20 cellular contexts compared by ENCODE assay signal in the genomic region with DNA sequence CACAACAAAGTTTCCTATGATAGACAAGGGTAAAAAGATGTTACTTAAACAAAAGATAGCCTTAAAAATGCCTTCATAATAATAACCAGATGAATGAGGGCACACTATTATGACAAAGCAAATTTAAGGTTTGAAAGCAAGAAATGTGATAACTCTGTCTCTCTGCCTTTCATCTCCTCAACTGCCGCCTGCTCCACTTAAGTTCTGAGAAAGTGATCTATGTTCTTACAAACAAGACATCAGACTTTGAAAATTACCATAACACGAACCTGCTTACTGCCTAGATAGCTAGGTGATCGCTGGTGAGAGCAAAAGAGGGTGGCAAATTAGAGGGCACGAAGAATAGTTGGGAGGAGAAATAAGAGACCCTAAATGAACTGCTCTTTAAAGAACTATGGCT. TPM values are rescaled to one million over a fixed set of nuclear protein-coding genes. Genes with fewer than 3 reads are reported as not detected.
DNase-seq lines count a peak whose midpoint lies in the region; ATAC-seq and TF ChIP-seq lines count a peak whose summit lies in the region.
"Had no signal": no experiment of that assay in that cellular context is flagged by ENCODE, and none has a peak within 500 bp of the region (broad histone marks: within the 10 kb centered on the region; RNA-seq: fewer than 3 reads in every experiment).

No MANE protein-coding gene starts in this region.

- H3K4me1 ChIP-seq in CD8-positive, alpha-beta T cell (ENCODE audit: insufficient read depth, low read length), result peaks cover 19% of the 10 kb centered on the region
- H3K4me1 ChIP-seq in neuronal stem cell (ENCODE audit: control insufficient read depth in 2 of 2, insufficient read depth in 1 of 2, low read depth in 1 of 2, low read length in 2 of 2), result no peaks in the 10 kb centered on the region

- H3K27ac ChIP-seq in CD8-positive, alpha-beta T cell (ENCODE audit: low read depth, low read length), result no peak overlapping the region
- no peak overlapping the region for H3K27ac ChIP-seq in neuronal stem cell (replicated peaks; ENCODE audit: low read length)

- H2BK12ac ChIP-seq in neuronal stem cell (ENCODE audit: low read length), result no peak overlapping the region

- no peaks in the 10 kb centered on the region for H3K27me3 Mint-ChIP-seq in activated CD8-positive, alpha-beta T cell treated with anti-CD3 and anti-CD28 coated beads for 36 hours
- H3K27me3 Mint-ChIP-seq in activated CD8-positive, alpha-beta T cell treated with anti-CD3 and anti-CD28 coated beads, Interleukin-2, amount 10 ng/mL, durations not matched to agents 7 days and 5 days (ENCODE audit: low read depth), result no peaks in the 10 kb centered on the region
- H3K27me3 Mint-ChIP-seq in CD8-positive, alpha-beta T cell (ENCODE audit: low read depth), result no peaks in the 10 kb centered on the region
- H3K27me3 Mint-ChIP-seq in T-helper 17 cell, result no peaks in the 10 kb centered on the region
- no peaks in the 10 kb centered on the region for H3K27me3 Mint-ChIP-seq in naive thymus-derived CD8-positive, alpha-beta T cell

- no peaks in the 10 kb centered on the region for H3K27me3 ChIP-seq in CD8-positive, alpha-beta T cell (ENCODE audit: insufficient read depth, low read length)
- H3K27me3 ChIP-seq in neuronal stem cell (ENCODE audit: control insufficient read depth in 3 of 3, insufficient read depth in 3 of 3, low read depth in 1 of 3, low read length in 3 of 3), result no peaks in the 10 kb centered on the region

- peaks cover 24% of the 10 kb centered on the region for H3K36me3 ChIP-seq in CD8-positive, alpha-beta T cell (ENCODE audit: insufficient read depth, low read length)
- peaks cover 19 to 82% of the 10 kb centered on the region in 2 donors for H3K36me3 ChIP-seq in neuronal stem cell (replicated peaks in 1 of 2; ENCODE audit: control insufficient read depth in 2 of 2, insufficient read depth in 2 of 2, low read length in 2 of 2)

- WGBS in neuronal stem cell (ENCODE audit: extremely low coverage in 2 of 2, insufficient read length in 2 of 2, insufficient replicate concordance in 1 of 2), 2 donors, result no CpG with 5 or more reads among the region's 4 CpGs

- no peak for TF ChIP-seq CTCF in activated CD8-positive, alpha-beta T cell treated with anti-CD3 and anti-CD28 coated beads for 36 hours (IDR thresholded peaks at IDR 0.05)
- no peak for TF ChIP-seq CTCF in CD8-positive, alpha-beta T cell (IDR thresholded peaks at IDR 0.05)

- no peak overlapping the region for H3K4ac ChIP-seq in neuronal stem cell (ENCODE audit: low read length)

- H3K4me2 ChIP-seq in neuronal stem cell (ENCODE audit: insufficient read depth, low read length, poor library complexity, severe bottlenecking), result no peak overlapping the region

- H3K4me3 Mint-ChIP-seq in activated CD8-positive, alpha-beta T cell treated with anti-CD3 and anti-CD28 coated beads for 36 hours, result no peak overlapping the region
- H3K4me3 Mint-ChIP-seq in activated CD8-positive, alpha-beta T cell treated with anti-CD3 and anti-CD28 coated beads, Interleukin-2, amount 10 ng/mL, durations not matched to agents 7 days and 5 days, result no peak overlapping the region
- no peak overlapping the region for H3K4me3 Mint-ChIP-seq in CD8-positive, alpha-beta T cell
- H3K4me3 Mint-ChIP-seq in T-helper 17 cell, result peak overlapping the region; percentile 13
- H3K4me3 Mint-ChIP-seq in naive thymus-derived CD8-positive, alpha-beta T cell, result peak overlapping the region in 4 of 10 donors; percentile 2 to 25 (median 9)
- H3K4me3 Mint-ChIP-seq: CD14-positive monocyte, HFFc6 had no signal

- H3K23ac ChIP-seq in neuronal stem cell (ENCODE audit: low read depth, low read length, poor library complexity), result no peak overlapping the region

- POLR2A ChIA-PET in activated CD8-positive, alpha-beta T cell treated with anti-CD3 and anti-CD28 coated beads for 36 hours (lab: Charles Lee), result interaction anchor here (0.8 to 1.8 kb wide), 2 partner anchors 13 to 116 kb away, joined by 3 to 7 read pairs; a partner anchor contains a TSS
- POLR2A ChIA-PET in activated CD8-positive, alpha-beta T cell treated with anti-CD3 and anti-CD28 coated beads, Interleukin-2, amount 10 ng/mL, durations not matched to agents 7 days and 5 days (lab: Charles Lee), result interaction anchor here (2.8 kb wide), 1 partner anchor 13 kb away, joined by 9 read pairs; a partner anchor contains a TSS
- POLR2A ChIA-PET in CD8-positive, alpha-beta T cell (lab: Charles Lee), result interaction anchor here (0.9 to 1.6 kb wide), 2 partner anchors 16 to 29 kb away, joined by 3 to 4 read pairs; no protein-coding TSS in a partner anchor
- POLR2A ChIA-PET in naive thymus-derived CD8-positive, alpha-beta T cell (lab: Charles Lee), result no interaction called here

- H2BK120ac ChIP-seq in neuronal stem cell (ENCODE audit: low read depth, low read length), result no peak overlapping the region

- H3K4me1 Mint-ChIP-seq in activated CD8-positive, alpha-beta T cell treated with anti-CD3 and anti-CD28 coated beads for 36 hours (ENCODE audit: low read depth), result peaks cover 51% of the 10 kb centered on the region
- peaks cover 35% of the 10 kb centered on the region for H3K4me1 Mint-ChIP-seq in activated CD8-positive, alpha-beta T cell treated with anti-CD3 and anti-CD28 coated beads, Interleukin-2, amount 10 ng/mL, durations not matched to agents 7 days and 5 days (ENCODE audit: low read depth)
- peaks cover 62% of the 10 kb centered on the region for H3K4me1 Mint-ChIP-seq in CD8-positive, alpha-beta T cell (ENCODE audit: low read depth)
- H3K4me1 Mint-ChIP-seq in T-helper 17 cell, result peaks cover 31% of the 10 kb centered on the region
- H3K4me1 Mint-ChIP-seq in naive thymus-derived CD8-positive, alpha-beta T cell, result peaks cover 23 to 57% (median 53%) of the 10 kb centered on the region in 4 donors

- no peak overlapping the region for H2AFZ ChIP-seq in neuronal stem cell (ENCODE audit: low read length)

- H2AK5ac ChIP-seq in neuronal stem cell (ENCODE audit: low read depth, low read length), result no peak overlapping the region

- no peak overlapping the region for H2BK15ac ChIP-seq in neuronal stem cell (ENCODE audit: low read length)

- H3K14ac ChIP-seq in neuronal stem cell (ENCODE audit: low read length), result no peak overlapping the region

- no peak overlapping the region for H2BK5ac ChIP-seq in neuronal stem cell (ENCODE audit: low read length)

- no peak overlapping the region for H4K8ac ChIP-seq in neuronal stem cell (ENCODE audit: low read depth, low read length)

- no peak overlapping the region for H3K4me3 ChIP-seq in CD8-positive, alpha-beta T cell (ENCODE audit: low read depth, low read length)
- no peak overlapping the region for H3K4me3 ChIP-seq in neuronal stem cell (ENCODE audit: low read length in 2 of 2)
- H3K4me3 ChIP-seq: K562 had no signal

- no peak overlapping the region for H3K9ac ChIP-seq in neuronal stem cell (ENCODE audit: low read depth, low read length, poor library complexity)

- intact Hi-C loops in activated CD8-positive, alpha-beta T cell treated with anti-CD3 and anti-CD28 coated beads for 36 hours (cut with micrococcal nuclease), result no loop called here
- intact Hi-C loops in CD8-positive, alpha-beta T cell (cut with DNase I, micrococcal nuclease), result loop anchor here in 1 of 2 experiments (2.0 kb wide), 1 partner anchor 13 kb away; a partner anchor contains a TSS

- CTCF ChIA-PET in activated CD8-positive, alpha-beta T cell treated with anti-CD3 and anti-CD28 coated beads for 36 hours (lab: Charles Lee), result interaction anchor here (1.3 to 2.0 kb wide), 3 partner anchors 12 to 25 kb away, joined by 3 to 5 read pairs (median 3); no protein-coding TSS in a partner anchor
- CTCF ChIA-PET in activated CD8-positive, alpha-beta T cell treated with anti-CD3 and anti-CD28 coated beads, Interleukin-2, amount 10 ng/mL, durations not matched to agents 7 days and 5 days (lab: Charles Lee), result interaction anchor here (1.9 kb wide), 1 partner anchor 10 kb away, joined by 8 read pairs; no protein-coding TSS in a partner anchor
- CTCF ChIA-PET in CD8-positive, alpha-beta T cell (lab: Charles Lee), result interaction anchor here (0.6 kb wide), 1 partner anchor 9 kb away, joined by 3 read pairs; no protein-coding TSS in a partner anchor

- peak; percentile 14 for ATAC-seq in activated CD8-positive, alpha-beta T cell treated with anti-CD3 and anti-CD28 coated beads for 36 hours
- ATAC-seq in activated CD8-positive, alpha-beta T cell treated with anti-CD3 and anti-CD28 coated beads, Interleukin-2, amount 10 ng/mL, durations not matched to agents 7 days and 5 days, result no peak
- ATAC-seq in CD8-positive, alpha-beta T cell, result peak; percentile 32
- peak; percentile 51 for ATAC-seq in T-helper 17 cell
- ATAC-seq in naive thymus-derived CD8-positive, alpha-beta T cell, result peak in 1 of 2 donors; percentile 53
- ATAC-seq: K562 had no signal

- no peaks in the 10 kb centered on the region for H3K79me1 ChIP-seq in neuronal stem cell (ENCODE audit: low read depth, low read length)

- peak overlapping the region; percentile 75 for H3K27ac Mint-ChIP-seq in activated CD8-positive, alpha-beta T cell treated with anti-CD3 and anti-CD28 coated beads for 36 hours
- H3K27ac Mint-ChIP-seq in activated CD8-positive, alpha-beta T cell treated with anti-CD3 and anti-CD28 coated beads, Interleukin-2, amount 10 ng/mL, durations not matched to agents 7 days and 5 days, result no peak overlapping the region
- peak overlapping the region; percentile 55 for H3K27ac Mint-ChIP-seq in CD8-positive, alpha-beta T cell
- H3K27ac Mint-ChIP-seq in T-helper 17 cell, result peak overlapping the region; percentile 85
- H3K27ac Mint-ChIP-seq in naive thymus-derived CD8-positive, alpha-beta T cell, result peak overlapping the region in 9 of 10 donors; percentile 7 to 86 (median 74)
- H3K27ac Mint-ChIP-seq: HFFc6 had no signal

- H3K36me3 Mint-ChIP-seq in activated CD8-positive, alpha-beta T cell treated with anti-CD3 and anti-CD28 coated beads for 36 hours (ENCODE audit: low read depth), result peaks cover 89% of the 10 kb centered on the region
- H3K36me3 Mint-ChIP-seq in activated CD8-positive, alpha-beta T cell treated with anti-CD3 and anti-CD28 coated beads, Interleukin-2, amount 10 ng/mL, durations not matched to agents 7 days and 5 days (ENCODE audit: low read depth), result peaks cover 88% of the 10 kb centered on the region
- peaks cover 84% of the 10 kb centered on the region for H3K36me3 Mint-ChIP-seq in CD8-positive, alpha-beta T cell
- peaks cover 21% of the 10 kb centered on the region for H3K36me3 Mint-ChIP-seq in T-helper 17 cell (ENCODE audit: low read depth)
- H3K36me3 Mint-ChIP-seq in naive thymus-derived CD8-positive, alpha-beta T cell, result peaks cover 34 to 83% (median 58%) of the 10 kb centered on the region in 3 donors

- peaks cover 8% of the 10 kb centered on the region for H3K9me3 ChIP-seq in CD8-positive, alpha-beta T cell (ENCODE audit: low read length)
- H3K9me3 ChIP-seq in T-helper 17 cell (ENCODE audit: control insufficient read depth, low read length, poor library complexity, severe bottlenecking) (peaks cover 14% of the 10 kb centered on the region), neuronal stem cell (replicated peaks in 1 of 2; ENCODE audit: control insufficient read depth in 2 of 2, insufficient read depth in 1 of 2, low read depth in 1 of 2, low read length in 2 of 2) (peaks cover 14 to 41% of the 10 kb centered on the region in 2 donors)

- no peak overlapping the region for H4K91ac ChIP-seq in neuronal stem cell (ENCODE audit: low read depth, low read length, poor library complexity)

- no peak for DNase-seq in activated CD8-positive, alpha-beta T cell treated with anti-CD3 and anti-CD28 coated beads for 36 hours
- DNase-seq in activated CD8-positive, alpha-beta T cell treated with anti-CD3 and anti-CD28 coated beads, Interleukin-2, amount 10 ng/mL, durations not matched to agents 7 days and 5 days, result no peak
- DNase-seq in CD8-positive, alpha-beta T cell, result no peak
- DNase-seq in T-helper 17 cell (no peak), NCI-H1048 (lab: John Stamatoyannopoulos, UW) (no peak), midbrain (lab: John Stamatoyannopoulos, UW) (no peak), neuronal stem cell (ENCODE audit: low spot score) (no peak)
- no peak for DNase-seq in naive thymus-derived CD8-positive, alpha-beta T cell
- DNase-seq: AML-193, DMS79, HFFc6, MV-4-11, NCI-H1417 treated with DMSO at 0.1 percent for 48 hours, NCI-H1930, NCI-H2171, NCI-H446, NCI-H69, OCI-M1 had no signal

- peaks cover 24% of the 10 kb centered on the region for H3K9me3 Mint-ChIP-seq in activated CD8-positive, alpha-beta T cell treated with anti-CD3 and anti-CD28 coated beads for 36 hours
- H3K9me3 Mint-ChIP-seq in activated CD8-positive, alpha-beta T cell treated with anti-CD3 and anti-CD28 coated beads, Interleukin-2, amount 10 ng/mL, durations not matched to agents 7 days and 5 days (ENCODE audit: insufficient read depth), result peaks cover 34% of the 10 kb centered on the region
- peaks cover 16% of the 10 kb centered on the region for H3K9me3 Mint-ChIP-seq in CD8-positive, alpha-beta T cell
- H3K9me3 Mint-ChIP-seq in naive thymus-derived CD8-positive, alpha-beta T cell, result peaks cover 0 to 28% (median 24%) of the 10 kb centered on the region in 9 donors

- H3K18ac ChIP-seq in neuronal stem cell (ENCODE audit: low read length), result no peak overlapping the region

RNA-seq across cellular contexts. Expression of a gene that starts 13.2 kb away (rescaled TPM):
- total RNA-seq in activated CD8-positive, alpha-beta T cell treated with anti-CD3 and anti-CD28 coated beads for 36 hours, result 10 to 100 TPM; 32.5 to 32.6 TPM
- total RNA-seq in activated CD8-positive, alpha-beta T cell treated with anti-CD3 and anti-CD28 coated beads, Interleukin-2, amount 10 ng/mL, durations not matched to agents 7 days and 5 days, result 10 to 100 TPM; 51.8 to 57.9 TPM
- total RNA-seq in CD8-positive, alpha-beta T cell, result 10 to 100 TPM; 37.0 to 43.6 TPM
- 10 to 100 TPM; 54.9 to 68.1 TPM for total RNA-seq in T-helper 17 cell
- total RNA-seq in naive thymus-derived CD8-positive, alpha-beta T cell, result 10 to 100 TPM; 53.2 to 56.4 TPM
- polyA plus RNA-seq in naive thymus-derived CD8-positive, alpha-beta T cell, result 10 to 100 TPM; 30.7 to 40.3 (median 30.7) TPM
- 21.8 TPM for polyA plus RNA-seq in neuronal stem cell (2013, experiment 1 of 2)
- polyA plus RNA-seq in neuronal stem cell (2013, experiment 2 of 2), result 22.2 TPM
